16 cellular contexts compared by ENCODE assay signal in genomic region chr10:1178506-1178905, GRCh38.
DNase-seq lines count a peak whose midpoint lies in the region; ATAC-seq and TF ChIP-seq lines count a peak whose summit lies in the region.
"Had no signal": no experiment of that assay in that cellular context is flagged by ENCODE, and none has a peak within 500 bp of the region (broad histone marks: within the 10 kb centered on the region; RNA-seq: fewer than 3 reads in every experiment).

No MANE protein-coding gene starts in this region.

- no peak for TF ChIP-seq POLR2A in gastroesophageal sphincter (IDR thresholded peaks at IDR 0.05)

- H3K27me3 ChIP-seq in upper lobe of right lung (no peaks in the 10 kb centered on the region), gastroesophageal sphincter (peaks cover 10% of the 10 kb centered on the region)
- H3K27me3 ChIP-seq: BLaER1 treated with 17β-estradiol and CSF1 and Interleukin-3, amounts not matched to agents 10 nM and 100 nM had no signal

- TF ChIP-seq EP300 in gastroesophageal sphincter (IDR thresholded peaks at IDR 0.05): no peak

- ATAC-seq in upper lobe of right lung (no peak), gastroesophageal sphincter (no peak), omental fat pad (ENCODE audit: low FRiP score) (no peak)
- ATAC-seq: GM23338 had no signal

- WGBS in gastroesophageal sphincter (ENCODE audit: low coverage in 1 of 2), 2 donors: 79 to 88% methylated on average over 3 to 7 of the region's 16 CpGs

- no peak for TF ChIP-seq CTCF in upper lobe of right lung (IDR thresholded peaks at IDR 0.05)
- no peak for TF ChIP-seq CTCF in gastroesophageal sphincter (IDR thresholded peaks at IDR 0.05)
- no peak for TF ChIP-seq CTCF in omental fat pad (IDR thresholded peaks at IDR 0.05)

- H3K4me3 ChIP-seq in upper lobe of right lung (no peak overlapping the region), gastroesophageal sphincter (no peak overlapping the region)
- H3K4me3 ChIP-seq: BLaER1 treated with 17β-estradiol and CSF1 and Interleukin-3, amounts not matched to agents 10 nM and 100 nM; GM23338; HAP-1 had no signal

- H3K9me3 ChIP-seq in upper lobe of right lung (no peaks in the 10 kb centered on the region), gastroesophageal sphincter (no peaks in the 10 kb centered on the region)
- H3K9me3 ChIP-seq: HAP-1 had no signal

- intact Hi-C loops in posterior vena cava (cut with DNase I) (no loop called here), upper lobe of right lung (cut with DNase I) (no loop called here)

- DNase-seq in activated effector memory CD4-positive, alpha-beta T cell treated with anti-CD3 and anti-CD28 coated beads, Interleukin-2, amount 50 U/mL, for 16 hours: peak; percentile 24
- DNase-seq in activated effector memory CD4-positive, alpha-beta T cell treated with Interleukin-2 at 50 U/mL for 16 hours: no peak
- peak; percentile 24 for DNase-seq in left kidney (ENCODE audit: low read depth, low spot score)
- DNase-seq in posterior vena cava (ENCODE audit: low spot score): peak; percentile 43
- DNase-seq in upper lobe of right lung: peak; percentile 43
- DNase-seq in omental fat pad (ENCODE audit: low spot score): no peak
- DNase-seq in NCI-H1436 treated with DMSO at 0.1 percent for 48 hours (lab: John Stamatoyannopoulos, UW): no peak
- DNase-seq: 8988T; AML-193; CD4-positive, CD25-positive, alpha-beta regulatory T cell; DMS53; GF-D8 had no signal

- H3K36me3 ChIP-seq in upper lobe of right lung: no peaks in the 10 kb centered on the region
- H3K36me3 ChIP-seq in gastroesophageal sphincter: no peaks in the 10 kb centered on the region
- H3K36me3 ChIP-seq: BLaER1 treated with 17β-estradiol and CSF1 and Interleukin-3, amounts not matched to agents 10 nM and 100 nM; HAP-1 had no signal

- H3K4me1 ChIP-seq in upper lobe of right lung (no peaks in the 10 kb centered on the region), gastroesophageal sphincter (no peaks in the 10 kb centered on the region)
- H3K4me1 ChIP-seq: HAP-1 had no signal

- H3K27ac ChIP-seq in upper lobe of right lung (no peak overlapping the region), gastroesophageal sphincter (no peak overlapping the region)
- H3K27ac ChIP-seq: BLaER1 treated with 17β-estradiol and CSF1 and Interleukin-3, amounts not matched to agents 10 nM and 100 nM had no signal

Comparison
In these comparisons a context has a peak if more than half of its experiments do, and no peak if none do; other contexts are left out.
1. DNase-seq: peak in activated effector memory CD4-positive, alpha-beta T cell treated with anti-CD3 and anti-CD28 coated beads, Interleukin-2, amount 50 U/mL, for 16 hours (single experiment), left kidney (single experiment), posterior vena cava (single experiment) and upper lobe of right lung (single experiment); none in activated effector memory CD4-positive, alpha-beta T cell treated with Interleukin-2 at 50 U/mL for 16 hours (single experiment), omental fat pad (single experiment) and NCI-H1436 treated with DMSO at 0.1 percent for 48 hours (single experiment).